ENCODE assay signal across 14 cellular contexts in the genomic region with DNA sequence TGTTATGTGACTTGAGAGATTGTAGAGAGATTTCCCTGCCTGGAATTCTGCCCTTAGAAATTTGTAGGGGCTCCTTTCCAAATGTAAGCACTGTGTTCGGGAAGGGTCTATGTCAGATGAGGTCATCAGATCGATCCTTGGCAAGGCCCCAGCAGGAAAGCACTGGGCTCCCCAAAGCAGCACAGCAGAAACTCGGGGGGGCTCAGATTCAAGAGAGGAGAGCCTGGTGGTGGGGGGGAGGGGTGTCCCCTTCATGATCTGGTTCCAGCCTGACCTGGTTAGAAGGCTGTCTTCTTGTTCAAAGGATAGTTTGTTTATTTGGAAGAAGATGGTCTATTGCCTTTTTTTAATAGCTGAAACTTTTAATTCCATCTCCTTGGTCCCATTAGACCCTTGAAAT.
"Had no signal": no experiment of that assay in that cellular context is flagged by ENCODE, and none has a peak within 500 bp of the region (broad histone marks: within the 10 kb centered on the region; RNA-seq: fewer than 3 reads in every experiment).

No MANE protein-coding gene starts in this region.

- DNase-seq: activated CD4-positive, CD25-positive, alpha-beta regulatory T cell treated with anti-CD3 and anti-CD28 coated beads, Interleukin-2, amount 50 U/mL, for 72 hours; activated naive CD4-positive, alpha-beta T cell treated with Interleukin-2 at 50 U/mL for 16 hours; activated T-cell treated with anti-CD3 and anti-CD28 coated beads for 4 hours; aorta; dermis blood vessel endothelial cell; heart left ventricle; stimulated activated CD4-positive, alpha-beta T cell treated with anti-CD3 and anti-CD28 coated beads, Interleukin-4, amount 100 ng/mL, for 4 hours; stimulated activated CD8-positive, alpha-beta memory T cell treated with anti-CD3 and anti-CD28 coated beads, Interleukin-4, amount 100 ng/mL, for 48 hours; stimulated activated naive CD4-positive, alpha-beta T cell treated with Interleukin-2 at 50 U/mL for 16 hours; trophoblast cell had no signal

- H3K4me3 ChIP-seq: breast epithelium, heart left ventricle, lung had no signal

- H3K9me3 ChIP-seq: breast epithelium, heart left ventricle, neutrophil had no signal

- H3K36me3 ChIP-seq: breast epithelium, heart left ventricle, neutrophil had no signal

- H3K4me1 ChIP-seq: breast epithelium had no signal

- H3K27me3 ChIP-seq: breast epithelium had no signal

- H3K27ac ChIP-seq: breast epithelium, epithelial cell of prostate, heart left ventricle, neutrophil had no signal
